In the genomic region with DNA sequence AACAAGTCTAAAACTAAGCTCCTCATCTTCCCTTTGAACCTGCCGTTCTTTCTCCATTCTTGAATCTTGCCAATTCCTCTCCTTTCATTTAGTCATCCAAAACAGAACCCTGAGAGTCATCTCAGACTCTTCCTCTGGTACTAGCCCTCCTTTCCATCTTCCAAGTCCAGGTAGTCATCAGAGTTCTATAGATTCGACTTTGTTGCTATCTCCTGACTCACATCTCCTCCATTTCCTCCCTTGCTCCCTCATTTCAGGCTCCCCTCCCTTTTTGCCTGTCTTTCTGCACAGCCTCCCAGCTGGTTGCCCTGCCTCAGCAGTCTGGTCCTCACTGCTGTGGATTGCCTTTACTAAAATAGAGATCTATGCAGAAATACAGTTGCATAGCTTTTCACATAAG, we compare ENCODE assay signal across 18 cellular contexts. TPM values are rescaled to one million over a fixed set of nuclear protein-coding genes. Genes with fewer than 3 reads are reported as not detected.
DNase-seq lines count a peak whose midpoint lies in the region; ATAC-seq and TF ChIP-seq lines count a peak whose summit lies in the region.
"Had no signal": no experiment of that assay in that cellular context is flagged by ENCODE, and none has a peak within 500 bp of the region (broad histone marks: within the 10 kb centered on the region; RNA-seq: fewer than 3 reads in every experiment).

No MANE protein-coding gene starts in this region.

- dilution Hi-C loops in IMR-90 (cut with HindIII; ENCODE audit: low sequenced_read_pairs, unreplicated experiment): no loop called here

- no peaks in the 10 kb centered on the region for H3K27me3 Mint-ChIP-seq in activated naive CD4-positive, alpha-beta T cell treated with anti-CD3 and anti-CD28 coated beads, Interleukin-2, amount 50 U/mL, for 24 hours
- H3K27me3 Mint-ChIP-seq in central memory CD8-positive, alpha-beta T cell: no peaks in the 10 kb centered on the region

- H3K9me1 ChIP-seq in IMR-90 (ENCODE audit: insufficient read depth, low read length): peaks cover 12% of the 10 kb centered on the region

- H3K36me3 Mint-ChIP-seq in activated naive CD4-positive, alpha-beta T cell treated with anti-CD3 and anti-CD28 coated beads, Interleukin-2, amount 50 U/mL, for 24 hours: peaks cover 27% of the 10 kb centered on the region
- H3K36me3 Mint-ChIP-seq in central memory CD8-positive, alpha-beta T cell (ENCODE audit: insufficient read depth): peaks cover 24% of the 10 kb centered on the region

- no peak overlapping the region for H3K23ac ChIP-seq in IMR-90 (ENCODE audit: low read depth, low read length)

- peaks cover 5% of the 10 kb centered on the region for H3K9me3 Mint-ChIP-seq in activated naive CD4-positive, alpha-beta T cell treated with anti-CD3 and anti-CD28 coated beads, Interleukin-2, amount 50 U/mL, for 24 hours
- H3K9me3 Mint-ChIP-seq in central memory CD8-positive, alpha-beta T cell: peaks cover 8% of the 10 kb centered on the region

- H3K27ac ChIP-seq in IMR-90 (ENCODE audit: insufficient read depth, low read length): no peak overlapping the region
- H3K27ac ChIP-seq: KMS-11 had no signal

- no peak overlapping the region for H3K4me3 Mint-ChIP-seq in activated naive CD4-positive, alpha-beta T cell treated with anti-CD3 and anti-CD28 coated beads, Interleukin-2, amount 50 U/mL, for 24 hours
- no peak overlapping the region for H3K4me3 Mint-ChIP-seq in central memory CD8-positive, alpha-beta T cell
- H3K4me3 Mint-ChIP-seq: H9 had no signal

- H3K4me3 ChIP-seq in IMR-90 (ENCODE audit: insufficient read depth, low read depth, low read length): no peak overlapping the region
- H3K4me3 ChIP-seq: GM12878 had no signal

- peaks cover 12% of the 10 kb centered on the region for H3K4me1 ChIP-seq in IMR-90 (ENCODE audit: control insufficient read depth, insufficient read depth, low read length)

- no peak for TF ChIP-seq CTCF in IMR-90 (conservative IDR thresholded peaks at IDR 0.05; ENCODE audit: low read depth, low read length)

- no peaks in the 10 kb centered on the region for H3K27me3 ChIP-seq in IMR-90 (ENCODE audit: control insufficient read depth, insufficient read depth, low read length)

- H3K27ac Mint-ChIP-seq in activated naive CD4-positive, alpha-beta T cell treated with anti-CD3 and anti-CD28 coated beads, Interleukin-2, amount 50 U/mL, for 24 hours: peak overlapping the region; percentile 20
- peak overlapping the region; percentile 38 for H3K27ac Mint-ChIP-seq in central memory CD8-positive, alpha-beta T cell (ENCODE audit: low read depth)
- H3K27ac Mint-ChIP-seq: H9 had no signal

- peaks cover 46 to 75% of the 10 kb centered on the region in 2 experiments for H3K79me1 ChIP-seq in IMR-90 (ENCODE audit: low read depth in 1 of 2, low read length in 2 of 2)

- H3K36me3 ChIP-seq in IMR-90 (ENCODE audit: control insufficient read depth, insufficient read depth, low read length): peaks cover 4% of the 10 kb centered on the region; the same call in 1 of the 2 replicates

- no peak overlapping the region for H3K14ac ChIP-seq in IMR-90 (replicated peaks; ENCODE audit: low read depth, low read length)

- no peak for TF ChIP-seq RAD21 in IMR-90 (IDR thresholded peaks at IDR 0.05; ENCODE audit: low read length)

- in situ Hi-C loops in IMR-90 (cut with MboI; ENCODE audit: low sequenced_read_pairs): no loop called here

- DNase-seq in activated naive CD4-positive, alpha-beta T cell treated with Interleukin-2 at 50 U/mL for 16 hours: no peak
- DNase-seq in IMR-90 (no peak), NCI-H82 treated with DMSO at 0.1 percent for 48 hours (lab: John Stamatoyannopoulos, UW; ENCODE audit: unreplicated experiment) (no peak)
- no peak for DNase-seq in central memory CD8-positive, alpha-beta T cell (ENCODE audit: low spot score in 2 of 2)
- DNase-seq in stimulated activated CD4-positive, alpha-beta T cell treated with anti-CD3 and anti-CD28 coated beads, Interleukin-2, amount 100 ng/mL, for 24 hours: no peak
- no peak for DNase-seq in activated CD8-positive, alpha-beta memory T cell treated with anti-CD3 and anti-CD28 coated beads, Interleukin-2, amount 50 U/mL, for 4 hours
- DNase-seq: AML-193, C1 segment of cervical spinal cord, H9, NCI-H1092 treated with DMSO at 0.1 percent for 48 hours, NCI-H1436 treated with DMSO at 0.1 percent for 48 hours, NCI-H1930, NCI-H510A had no signal

- POLR2A ChIA-PET in IMR-90 (lab: Charles Lee; ENCODE audit: unreplicated experiment): no interaction called here

- H3K18ac ChIP-seq in IMR-90 (ENCODE audit: low read depth, low read length): no peak overlapping the region

- no peak overlapping the region for H3K4me2 ChIP-seq in IMR-90 (ENCODE audit: low read depth, low read length)
- H3K4me2 ChIP-seq: KMS-11 had no signal

- CTCF ChIA-PET in IMR-90 (lab: Yijun Ruan, JAX): no interaction called here

- BruUV-seq in IMR-90 (replicated peaks; lab: Mats Ljungman, UMichigan): no TSS peak

- H2BK15ac ChIP-seq in IMR-90 (ENCODE audit: low read depth, low read length): no peak overlapping the region; the same call in 2 of the 3 replicates

- intact Hi-C loops in IMR-90 (cut with micrococcal nuclease): no loop called here

- WGBS in IMR-90 (ENCODE audit: extremely low coverage in 2 of 2, insufficient read length in 1 of 2), 2 experiments: 83% methylated on average over 2 of the region's 2 CpGs; no CpG with 5 or more reads in 1 of the 2 experiments

- no peak overlapping the region for H3K9ac ChIP-seq in IMR-90 (ENCODE audit: low read depth, low read length)
- H3K9ac ChIP-seq: KMS-11 had no signal

- TF ChIP-seq POLR2A in IMR-90 (IDR thresholded peaks at IDR 0.05; ENCODE audit: low read depth, low read length): no peak

- H4K91ac ChIP-seq in IMR-90 (ENCODE audit: insufficient read depth, low read depth, low read length): no peak overlapping the region

- ATAC-seq in IMR-90 (ENCODE audit: low read depth) (no peak), HG02571 (IDR thresholded peaks at IDR 0.05; ENCODE audit: unreplicated experiment) (no peak)
- no peak for ATAC-seq in central memory CD8-positive, alpha-beta T cell (replicated peaks; ENCODE audit: extremely low read depth, poor library complexity, severe bottlenecking)
- ATAC-seq: GM12878, SK-N-SH treated with all-trans-retinoic acid at 6 μM for 48 hours had no signal

- H2AK5ac ChIP-seq in IMR-90 (ENCODE audit: low read depth, low read length): no peak overlapping the region

- H2AK9ac ChIP-seq in IMR-90 (replicated peaks; ENCODE audit: low read depth, low read length, poor library complexity): no peak overlapping the region

- no peaks in the 10 kb centered on the region for H3K9me3 ChIP-seq in IMR-90 (ENCODE audit: control insufficient read depth, insufficient read depth, low read length)

- no peak overlapping the region for H4K8ac ChIP-seq in IMR-90 (ENCODE audit: low read depth in 2 of 2, low read length in 2 of 2)

- H3K4ac ChIP-seq in IMR-90 (ENCODE audit: low read depth, low read length): peak overlapping the region; percentile 11; the same call in 1 of the 2 replicates

- H2AFZ ChIP-seq in IMR-90 (replicated peaks; ENCODE audit: low read length, poor library complexity): no peak overlapping the region

- peaks cover 57% of the 10 kb centered on the region for H3K4me1 Mint-ChIP-seq in activated naive CD4-positive, alpha-beta T cell treated with anti-CD3 and anti-CD28 coated beads, Interleukin-2, amount 50 U/mL, for 24 hours
- peaks cover 53% of the 10 kb centered on the region for H3K4me1 Mint-ChIP-seq in central memory CD8-positive, alpha-beta T cell

- no peaks in the 10 kb centered on the region for H4K20me1 ChIP-seq in IMR-90 (ENCODE audit: insufficient read depth, low read length)

- no peak overlapping the region for H3K56ac ChIP-seq in IMR-90 (ENCODE audit: extremely low read depth, insufficient read depth, low read length)

- no peak overlapping the region for H4K5ac ChIP-seq in IMR-90 (ENCODE audit: low read depth, low read length)

- no peak overlapping the region; the same call in 1 of the 2 replicates for H2BK120ac ChIP-seq in IMR-90 (ENCODE audit: low read depth, low read length)

- H2BK20ac ChIP-seq in IMR-90 (ENCODE audit: low read depth, low read length): peak overlapping the region; percentile 13; the same call in 1 of the 2 replicates

- no peak overlapping the region for H2BK5ac ChIP-seq in IMR-90 (ENCODE audit: low read depth, low read length, poor library complexity, severe bottlenecking)

TF ChIP-seq in IMR-90, 13 proteins besides CTCF, POLR2A, EP300 and RAD21 (continues in another document):
- TF ChIP-seq, protein P1, sequence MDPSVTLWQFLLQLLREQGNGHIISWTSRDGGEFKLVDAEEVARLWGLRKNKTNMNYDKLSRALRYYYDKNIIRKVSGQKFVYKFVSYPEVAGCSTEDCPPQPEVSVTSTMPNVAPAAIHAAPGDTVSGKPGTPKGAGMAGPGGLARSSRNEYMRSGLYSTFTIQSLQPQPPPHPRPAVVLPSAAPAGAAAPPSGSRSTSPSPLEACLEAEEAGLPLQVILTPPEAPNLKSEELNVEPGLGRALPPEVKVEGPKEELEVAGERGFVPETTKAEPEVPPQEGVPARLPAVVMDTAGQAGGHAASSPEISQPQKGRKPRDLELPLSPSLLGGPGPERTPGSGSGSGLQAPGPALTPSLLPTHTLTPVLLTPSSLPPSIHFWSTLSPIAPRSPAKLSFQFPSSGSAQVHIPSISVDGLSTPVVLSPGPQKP (IDR thresholded peaks at IDR 0.05; ENCODE audit: borderline replicate concordance, low read depth, low read length): no peak
- TF ChIP-seq, protein P2, sequence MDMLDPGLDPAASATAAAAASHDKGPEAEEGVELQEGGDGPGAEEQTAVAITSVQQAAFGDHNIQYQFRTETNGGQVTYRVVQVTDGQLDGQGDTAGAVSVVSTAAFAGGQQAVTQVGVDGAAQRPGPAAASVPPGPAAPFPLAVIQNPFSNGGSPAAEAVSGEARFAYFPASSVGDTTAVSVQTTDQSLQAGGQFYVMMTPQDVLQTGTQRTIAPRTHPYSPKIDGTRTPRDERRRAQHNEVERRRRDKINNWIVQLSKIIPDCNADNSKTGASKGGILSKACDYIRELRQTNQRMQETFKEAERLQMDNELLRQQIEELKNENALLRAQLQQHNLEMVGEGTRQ (IDR thresholded peaks at IDR 0.05; ENCODE audit: low read depth, low read length): no peak
- TF ChIP-seq CHD1 (IDR thresholded peaks at IDR 0.05; ENCODE audit: low read depth, low read length) (no peak), CEBPB (IDR thresholded peaks at IDR 0.05; ENCODE audit: low read depth, low read length) (no peak), FOS (IDR thresholded peaks at IDR 0.05; ENCODE audit: low read depth, low read length) (no peak), MXI1 (IDR thresholded peaks at IDR 0.05; ENCODE audit: borderline replicate concordance, low read depth, low read length) (no peak), SMC3 (IDR thresholded peaks at IDR 0.05; ENCODE audit: low read depth, low read length) (no peak), RCOR1 (IDR thresholded peaks at IDR 0.05; ENCODE audit: insufficient replicate concordance, low read length) (no peak), MAFK (IDR thresholded peaks at IDR 0.05; ENCODE audit: low read depth, low read length) (no peak), RFX5 (IDR thresholded peaks at IDR 0.05; ENCODE audit: low read depth, low read length) (no peak)

RNA-seq across cellular contexts. Expression of a gene that starts 4.7 kb away (rescaled TPM):
- total RNA-seq in IMR-90 (2012; rRNA removed): 51.4 and 65.3 TPM in 2 replicates
- 15.6 and 17.0 TPM in 2 replicates for polyA plus RNA-seq in IMR-90 (2012; rRNA removed)
- polyA plus RNA-seq in IMR-90 (2012; cell fraction: cytosol; rRNA removed): 9.5 and 17.9 TPM in 2 replicates
- polyA plus RNA-seq in IMR-90 (2012; cell fraction: nucleus; rRNA removed; ENCODE audit: low replicate concordance): 21.1 and 54.1 TPM in 2 replicates
